In genomic region chr1:192810253-192810880, GRCh38 we compare ENCODE assay signal across 8 cellular contexts. TPM values are rescaled to one million over a fixed set of nuclear protein-coding genes. Genes with fewer than 3 reads are reported as not detected.
DNase-seq lines count a peak whose midpoint lies in the region; ATAC-seq and TF ChIP-seq lines count a peak whose summit lies in the region.

No MANE protein-coding gene starts in this region.

- H3K36me3 Mint-ChIP-seq in T-cell = peaks cover 19% of the 10 kb centered on the region

- H3K27ac ChIP-seq in gastrocnemius medialis = peak overlapping the region in 1 of 4 donors; percentile 79

- ATAC-seq in HG02973 (IDR thresholded peaks at IDR 0.05; ENCODE audit: unreplicated experiment) (peak; percentile 39), T-cell (replicated peaks in 1 of 4) (no peak), gastrocnemius medialis (no peak), HG03135 (IDR thresholded peaks at IDR 0.05; ENCODE audit: unreplicated experiment) (no peak)

- DNase-seq in GM13977 (ENCODE audit: low spot score) = peak; percentile 28
- peak in 1 of 34 experiments; percentile 8 for DNase-seq in T-cell
- DNase-seq in fibroblast of pulmonary artery (ENCODE audit: low read depth) = peak; percentile 72
- peak; percentile 6 to 16 for DNase-seq in gastrocnemius medialis
- DNase-seq in glomerular visceral epithelial cell (ENCODE audit: extremely low spot score) = no peak
- DNase-seq in NCI-H1694 (lab: John Stamatoyannopoulos, UW) = no peak

- H3K36me3 ChIP-seq in gastrocnemius medialis = no peaks in the 10 kb centered on the region

- no peaks in the 10 kb centered on the region for H3K27me3 Mint-ChIP-seq in T-cell

- H3K4me1 ChIP-seq in gastrocnemius medialis = peaks cover 12 to 19% of the 10 kb centered on the region in 2 donors

- H3K27ac Mint-ChIP-seq in T-cell = no peak overlapping the region

- intact Hi-C loops in gastrocnemius medialis (cut with DNase I; ENCODE audit: low total_unique reads) = no loop called here

- in situ Hi-C loops in GM13977 (cut with MboI; ENCODE audit: low pct_unique_long_range_greater_than_20kb, low sequenced_read_pairs, unreplicated experiment) (no loop called here), gastrocnemius medialis (cut with MboI; ENCODE audit: low sequenced_read_pairs in 4 of 4) (loop anchor here in 3 of 4 donors (10.0 to 25.0 kb wide), 3 partner anchors 202 to 302 kb away; partner anchors contain the start of genes CDC73 (in 2 of the 3) and GLRX2 (in 2 of the 3))

- no peaks in the 10 kb centered on the region for H3K9me3 ChIP-seq in gastrocnemius medialis

- CTCF ChIA-PET in T-cell (lab: Charles Lee) = interaction anchor here (1.0 to 1.5 kb wide), 3 partner anchors 201 to 341 kb away, joined by 3 to 4 read pairs (median 4); no protein-coding TSS in a partner anchor

- no peaks in the 10 kb centered on the region for H3K27me3 ChIP-seq in gastrocnemius medialis

- no peak for TF ChIP-seq POLR2A in gastrocnemius medialis (IDR thresholded peaks at IDR 0.05)

- peaks cover 33 to 41% (median 34%) of the 10 kb centered on the region in 3 donors for H3K4me1 Mint-ChIP-seq in T-cell

- no peaks in the 10 kb centered on the region for H3K9me3 Mint-ChIP-seq in T-cell

- H3K4me3 ChIP-seq in fibroblast of pulmonary artery (replicated peaks; ENCODE audit: low read depth, low read length) (peak overlapping the region; percentile 93), gastrocnemius medialis (peak overlapping the region in 2 of 4 donors; percentile 86 to 87)

- H3K4me3 Mint-ChIP-seq in T-cell = peak overlapping the region; percentile 97 to 98 (median 97)

- TF ChIP-seq CTCF in GM13977 (IDR thresholded peaks at IDR 0.05; ENCODE audit: extremely low read depth, insufficient read depth, missing control alignments) (no peak), fibroblast of pulmonary artery (IDR thresholded peaks at IDR 0.05; ENCODE audit: low read length, missing control alignments) (no peak), gastrocnemius medialis (IDR thresholded peaks at IDR 0.05 in 4 of 5, conservative IDR thresholded peaks at IDR 0.05 in 1 of 5) (no peak)

- POLR2A ChIA-PET in T-cell (lab: Charles Lee) = interaction anchor here (0.8 to 1.5 kb wide), 7 partner anchors 10 to 315 kb away, joined by 3 to 4 read pairs (median 4); no protein-coding TSS in a partner anchor

RNA-seq across cellular contexts. Expression of gene RGS2, which starts 1.5 kb away (rescaled TPM):
- total RNA-seq in T-cell (100 to 1,000 TPM in 1 of 5 donors, 10 to 100 TPM in 4; 13.9 to 129 (median 20.7) TPM), gastrocnemius medialis (10 to 100 TPM in 1 of 4 donors, 1 to 10 TPM in 3; 1.2 to 14.6 (median 5.8) TPM)

Comparison
In these comparisons a context has a peak if more than half of its experiments do, and no peak if none do; other contexts are left out.
1. DNase-seq: peak in GM13977 (single experiment), fibroblast of pulmonary artery (single experiment) and gastrocnemius medialis (2 of 2); none in glomerular visceral epithelial cell (single experiment) and NCI-H1694 (single experiment).